In the genomic region with DNA sequence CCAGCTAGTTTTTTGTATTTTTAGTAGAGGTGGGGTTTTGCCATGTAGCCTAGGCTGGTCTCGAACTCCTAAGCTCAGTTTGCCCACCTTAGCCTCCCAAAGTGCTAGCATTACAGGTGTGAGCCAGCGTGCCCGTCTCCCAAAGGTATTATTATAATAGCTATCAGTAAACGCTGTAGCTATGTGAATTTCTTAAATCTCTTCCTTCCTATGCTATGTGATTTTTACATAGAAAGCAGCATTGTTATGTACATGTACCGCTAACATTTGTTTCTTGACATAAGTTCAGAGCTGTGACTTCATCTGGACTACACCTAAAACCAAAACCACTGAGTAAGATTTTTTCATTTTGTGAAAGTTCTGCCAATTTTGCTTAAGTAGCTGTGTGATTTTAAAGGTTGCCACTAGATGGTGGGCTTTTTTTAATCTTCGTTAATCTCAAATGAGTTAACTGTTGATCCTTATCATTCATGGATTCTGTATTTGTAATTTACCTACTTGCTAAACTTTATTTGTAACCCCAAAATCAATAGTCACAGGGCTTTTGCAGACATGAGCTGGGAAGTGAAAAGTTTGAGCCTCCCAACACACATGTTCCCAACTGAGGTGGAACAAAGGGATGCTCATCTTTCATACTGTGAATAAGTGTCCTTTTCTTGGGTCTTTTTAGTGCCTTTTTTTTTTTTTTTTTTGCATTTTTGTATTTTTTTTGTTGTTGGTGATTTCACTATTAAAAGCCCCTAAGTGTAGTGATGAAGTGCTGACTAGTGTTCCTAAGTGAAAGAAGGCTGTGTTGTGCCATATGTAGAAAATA, we compare ENCODE assay signal across 8 cellular contexts. TPM values are rescaled to one million over a fixed set of nuclear protein-coding genes. Genes with fewer than 3 reads are reported as not detected.
A peak's percentile ranks its signal among the peaks of the same experiment; 100 is the strongest.
DNase-seq lines count a peak whose midpoint lies in the region; ATAC-seq and TF ChIP-seq lines count a peak whose summit lies in the region.

No MANE protein-coding gene starts in this region.

- peaks cover 0 to 100% (median 99%) of the 10 kb centered on the region in 9 donors for H3K36me3 ChIP-seq in heart left ventricle
- H3K36me3 ChIP-seq in right atrium auricular region = peaks cover 85% of the 10 kb centered on the region
- H3K36me3 ChIP-seq in upper lobe of left lung = peaks cover 21 to 97% (median 47%) of the 10 kb centered on the region in 4 donors
- H3K36me3 ChIP-seq in CD4-positive, alpha-beta memory T cell (ENCODE audit: insufficient read depth, low read length) = peaks cover 42% of the 10 kb centered on the region

- H3K36me3 Mint-ChIP-seq in activated T-helper 17 cell treated with anti-CD3 and anti-CD28 coated beads, Interleukin-2, amount 50 U/mL, for 72 hours (ENCODE audit: low read depth) = peaks cover 98% of the 10 kb centered on the region
- peaks cover 0 to 44% (median 27%) of the 10 kb centered on the region in 3 donors for H3K36me3 Mint-ChIP-seq in immature natural killer cell
- H3K36me3 Mint-ChIP-seq in CD4-positive, alpha-beta memory T cell = peaks cover 49 to 76% of the 10 kb centered on the region in 2 donors

- H3K27ac ChIP-seq in heart left ventricle (peak overlapping the region in 2 of 12 donors; percentile 1 to 45), right atrium auricular region (peak overlapping the region in 1 of 2 donors; percentile 4), upper lobe of left lung (no peak overlapping the region)
- no peak overlapping the region for H3K27ac ChIP-seq in CD4-positive, alpha-beta memory T cell (ENCODE audit: low read depth, low read length)

- CTCF ChIA-PET in CD4-positive, alpha-beta memory T cell (lab: Charles Lee; ENCODE audit: partially characterized antibody) = no interaction called here

- H3K27me3 ChIP-seq in heart left ventricle (no peaks in the 10 kb centered on the region), right atrium auricular region (no peaks in the 10 kb centered on the region), upper lobe of left lung (no peaks in the 10 kb centered on the region)
- H3K27me3 ChIP-seq in CD4-positive, alpha-beta memory T cell (ENCODE audit: insufficient read depth, low read length) = no peaks in the 10 kb centered on the region

- WGBS in heart left ventricle, 4 donors = 67 to 73% (median 72%) methylated on average over 6 of the region's 6 CpGs
- WGBS in upper lobe of left lung, 2 donors = 75 to 78% methylated on average over 6 of the region's 6 CpGs

- H3K9me3 Mint-ChIP-seq in activated T-helper 17 cell treated with anti-CD3 and anti-CD28 coated beads, Interleukin-2, amount 50 U/mL, for 72 hours = no peaks in the 10 kb centered on the region
- H3K9me3 Mint-ChIP-seq in immature natural killer cell = no peaks in the 10 kb centered on the region
- no peaks in the 10 kb centered on the region for H3K9me3 Mint-ChIP-seq in CD4-positive, alpha-beta memory T cell

- no peak overlapping the region for H3K4me3 Mint-ChIP-seq in activated T-helper 17 cell treated with anti-CD3 and anti-CD28 coated beads, Interleukin-2, amount 50 U/mL, for 72 hours
- no peak overlapping the region for H3K4me3 Mint-ChIP-seq in immature natural killer cell
- H3K4me3 Mint-ChIP-seq in CD4-positive, alpha-beta memory T cell = no peak overlapping the region

- no peaks in the 10 kb centered on the region for H3K9me3 ChIP-seq in heart left ventricle
- H3K9me3 ChIP-seq in right atrium auricular region = no peaks in the 10 kb centered on the region
- H3K9me3 ChIP-seq in upper lobe of left lung = no peaks in the 10 kb centered on the region
- no peaks in the 10 kb centered on the region for H3K9me3 ChIP-seq in CD4-positive, alpha-beta memory T cell (ENCODE audit: control insufficient read depth in 1 of 2, low read length in 2 of 2)

- peak overlapping the region; percentile 58 for H3K27ac Mint-ChIP-seq in activated T-helper 17 cell treated with anti-CD3 and anti-CD28 coated beads, Interleukin-2, amount 50 U/mL, for 72 hours
- peak overlapping the region; percentile 42 to 81 (median 76) for H3K27ac Mint-ChIP-seq in immature natural killer cell
- H3K27ac Mint-ChIP-seq in CD4-positive, alpha-beta memory T cell = peak overlapping the region in 2 of 7 donors; percentile 37 to 64

- ATAC-seq in heart left ventricle (peak in 1 of 4 donors; percentile 10), upper lobe of left lung (ENCODE audit: low FRiP score in 2 of 2) (peak in 1 of 2 donors; percentile 59)
- ATAC-seq in activated T-helper 17 cell treated with anti-CD3 and anti-CD28 coated beads, Interleukin-2, amount 50 U/mL, for 72 hours (replicated peaks) = peak; percentile 57

- H3K4me1 Mint-ChIP-seq in activated T-helper 17 cell treated with anti-CD3 and anti-CD28 coated beads, Interleukin-2, amount 50 U/mL, for 72 hours = peaks cover 8% of the 10 kb centered on the region
- peaks cover 12 to 27% of the 10 kb centered on the region in 2 donors for H3K4me1 Mint-ChIP-seq in immature natural killer cell
- H3K4me1 Mint-ChIP-seq in CD4-positive, alpha-beta memory T cell = peaks cover 0 to 4% (median 3%) of the 10 kb centered on the region in 4 donors

- TF ChIP-seq EP300 in upper lobe of left lung (IDR thresholded peaks at IDR 0.05) = no peak

- H3K4me1 ChIP-seq in heart left ventricle (peaks cover 0 to 31% (median 10%) of the 10 kb centered on the region in 12 donors), right atrium auricular region (peaks cover 0 to 12% of the 10 kb centered on the region in 2 donors), upper lobe of left lung (peaks cover 0 to 14% (median 2%) of the 10 kb centered on the region in 4 donors)
- H3K4me1 ChIP-seq in CD4-positive, alpha-beta memory T cell (ENCODE audit: insufficient read depth, low read length) = no peaks in the 10 kb centered on the region

- POLR2A ChIA-PET in CD4-positive, alpha-beta memory T cell (lab: Charles Lee; ENCODE audit: partially characterized antibody) = no interaction called here

- intact Hi-C loops in heart left ventricle (cut with DNase I) = loop anchor here in 7 of 10 donors (5.0 to 10.0 kb wide), 5 partner anchors 52 to 231 kb away; no protein-coding TSS in a partner anchor
- intact Hi-C loops in CD4-positive, alpha-beta memory T cell (cut with micrococcal nuclease) = loop anchor here (10.0 kb wide), 1 partner anchor 711 kb away; no protein-coding TSS in a partner anchor
- intact Hi-C loops in head of caudate nucleus (cut with DNase I) = loop anchor here (10.0 kb wide), 1 partner anchor 231 kb away; no protein-coding TSS in a partner anchor

- no peak overlapping the region for H3K4me3 ChIP-seq in heart left ventricle
- no peak overlapping the region for H3K4me3 ChIP-seq in right atrium auricular region
- H3K4me3 ChIP-seq in upper lobe of left lung = no peak overlapping the region
- H3K4me3 ChIP-seq in CD4-positive, alpha-beta memory T cell (ENCODE audit: low read length in 2 of 2) = no peak overlapping the region

- peak in 11 of 12 donors; percentile 15 to 53 (median 25) for TF ChIP-seq CTCF in heart left ventricle (IDR thresholded peaks at IDR 0.05)
- TF ChIP-seq CTCF in right atrium auricular region (IDR thresholded peaks at IDR 0.05) = peak in 1 of 2 donors; percentile 53
- TF ChIP-seq CTCF in upper lobe of left lung (IDR thresholded peaks at IDR 0.05) = peak in 5 of 6 experiments; percentile 24 to 55 (median 48)

- TF ChIP-seq POLR2A in heart left ventricle (IDR thresholded peaks at IDR 0.05) (no peak), upper lobe of left lung (IDR thresholded peaks at IDR 0.05) (no peak)

- no peaks in the 10 kb centered on the region for H3K27me3 Mint-ChIP-seq in activated T-helper 17 cell treated with anti-CD3 and anti-CD28 coated beads, Interleukin-2, amount 50 U/mL, for 72 hours
- no peaks in the 10 kb centered on the region for H3K27me3 Mint-ChIP-seq in immature natural killer cell (ENCODE audit: low read depth in 3 of 3)
- H3K27me3 Mint-ChIP-seq in CD4-positive, alpha-beta memory T cell = no peaks in the 10 kb centered on the region

- DNase-seq in heart left ventricle = no peak
- no peak for DNase-seq in right atrium auricular region (ENCODE audit: low spot score)
- peak in 1 of 3 donors; percentile 14 for DNase-seq in immature natural killer cell
- no peak for DNase-seq in upper lobe of left lung
- DNase-seq in NCI-H1105 treated with DMSO at 0.1 percent for 48 hours (lab: John Stamatoyannopoulos, UW) = no peak
- no peak for DNase-seq in CD4-positive, alpha-beta memory T cell
- no peak for DNase-seq in head of caudate nucleus

RNA-seq across cellular contexts. Expression of gene PRKAR1A, which starts 21.9 kb away (rescaled TPM):
- total RNA-seq in heart left ventricle (1,000 to 10,000 TPM in 3 of 9 donors, 100 to 1,000 TPM in 6; 435 to 1,392 (median 837) TPM), right atrium auricular region (100 to 1,000 TPM; 534 to 672 TPM), upper lobe of left lung (100 to 1,000 TPM; 161 to 490 (median 396) TPM)
- polyA plus RNA-seq in heart left ventricle (100 to 1,000 TPM; 192 to 904 TPM), immature natural killer cell (100 to 1,000 TPM; 275 to 458 (median 320) TPM)
- 100 to 1,000 TPM; 175 to 186 TPM for total RNA-seq in activated T-helper 17 cell treated with anti-CD3 and anti-CD28 coated beads, Interleukin-2, amount 50 U/mL, for 72 hours
- total RNA-seq in CD4-positive, alpha-beta memory T cell = 100 to 1,000 TPM; 182 to 183 TPM
- 100 to 1,000 TPM; 193 to 220 TPM for polyA plus RNA-seq in CD4-positive, alpha-beta memory T cell
